In genomic region chrX:7088968-7089615, GRCh38 we compare ENCODE assay signal across 8 cellular contexts. TPM values are rescaled to one million over a fixed set of nuclear protein-coding genes. Genes with fewer than 3 reads are reported as not detected.
A peak's percentile ranks its signal among the peaks of the same experiment; 100 is the strongest.
DNase-seq lines count a peak whose midpoint lies in the region; ATAC-seq, FAIRE-seq and TF ChIP-seq lines count a peak whose summit lies in the region.

No MANE protein-coding gene starts in this region.

- no peak overlapping the region for H3K9ac ChIP-seq in GM23248
- no peak overlapping the region for H3K9ac ChIP-seq in kidney (ENCODE audit: low read length in 2 of 2)

- no peak for DNase-seq in GM18507 (ENCODE audit: extremely low spot score, insufficient read length, low read depth)
- DNase-seq in WTC11 (ENCODE audit: low spot score): peak; percentile 48
- DNase-seq in kidney epithelial cell (ENCODE audit: low read depth): no peak
- no peak for DNase-seq in islet precursor cell
- no peak for DNase-seq in dedifferentiated amniotic fluid mesenchymal stem cell (ENCODE audit: extremely low spot score)
- DNase-seq in GM23248: no peak
- DNase-seq in kidney: no peak

- in situ Hi-C loops in GM23248 (cut with MboI): no loop called here

- POLR2A ChIA-PET in WTC11 (lab: Charles Lee): interaction anchor here (0.6 kb wide), 1 partner anchor 1938 kb away, joined by 3 read pairs; no protein-coding TSS in a partner anchor

- no peaks in the 10 kb centered on the region for H3K79me2 ChIP-seq in GM23248 (ENCODE audit: insufficient read depth)

- no peaks in the 10 kb centered on the region for H3K9me3 ChIP-seq in GM23248 (ENCODE audit: low read depth)
- no peaks in the 10 kb centered on the region for H3K9me3 ChIP-seq in kidney (ENCODE audit: control insufficient read depth in 1 of 2, low read length in 2 of 2)

- no peak overlapping the region for H3K4me3 Mint-ChIP-seq in WTC11

- peaks cover 34% of the 10 kb centered on the region for H3K4me1 Mint-ChIP-seq in WTC11

- H3K27ac ChIP-seq in GM23248 (no peak overlapping the region), kidney (ENCODE audit: low read depth in 2 of 2, low read length in 2 of 2) (no peak overlapping the region)

- peak; percentile 78 for FAIRE-seq in GM18507 (lab: Jason Lieb, UNC)
- no peak for FAIRE-seq in kidney (lab: Jason Lieb, UNC)

- no peak overlapping the region for H3K4me3 ChIP-seq in kidney epithelial cell (ENCODE audit: low read depth, low read length)
- H3K4me3 ChIP-seq in GM23248: no peak overlapping the region
- H3K4me3 ChIP-seq in kidney (ENCODE audit: low read length in 2 of 2): no peak overlapping the region

- H2AFZ ChIP-seq in GM23248: no peak overlapping the region

- H3K27me3 Mint-ChIP-seq in WTC11 (ENCODE audit: low read depth): no peaks in the 10 kb centered on the region

- 72 to 77% methylated on average over 7 to 8 of the region's 8 CpGs for WGBS in GM23248 (ENCODE audit: low coverage in 1 of 2, low lambda C conversion rate in 2 of 2, missing lambda C conversion rate in 2 of 2), 2 experiments

- H3F3A ChIP-seq in GM23248 (ENCODE audit: insufficient read depth): no peaks in the 10 kb centered on the region; the same call in 1 of the 2 replicates

- no peaks in the 10 kb centered on the region for H3K36me3 Mint-ChIP-seq in WTC11

- H3K9me3 Mint-ChIP-seq in WTC11: no peaks in the 10 kb centered on the region

- no peaks in the 10 kb centered on the region for H3K27me3 ChIP-seq in kidney epithelial cell (ENCODE audit: control insufficient read depth, insufficient read depth, low read length)
- H3K27me3 ChIP-seq in GM23248 (replicated peaks; ENCODE audit: insufficient read depth): no peaks in the 10 kb centered on the region

- intact Hi-C loops in kidney (cut with DNase I): no loop called here

- CTCF ChIA-PET in WTC11 (lab: Charles Lee): no interaction called here

- H3K27ac Mint-ChIP-seq in WTC11: peak overlapping the region; percentile 78

- no peaks in the 10 kb centered on the region for H4K20me1 ChIP-seq in GM23248 (ENCODE audit: insufficient read depth)

- peaks cover 4% of the 10 kb centered on the region; the same call in 1 of the 2 replicates for H3K4me1 ChIP-seq in GM23248 (ENCODE audit: insufficient read depth)
- no peaks in the 10 kb centered on the region for H3K4me1 ChIP-seq in kidney (ENCODE audit: control insufficient read depth in 1 of 2, insufficient read depth in 1 of 2, low read depth in 1 of 2, low read length in 2 of 2)

- H3K4me2 ChIP-seq in GM23248 (ENCODE audit: unreplicated experiment): no peak overlapping the region

- TF ChIP-seq CTCF in WTC11 (IDR thresholded peaks at IDR 0.05) (no peak), kidney epithelial cell (IDR thresholded peaks at IDR 0.05; ENCODE audit: insufficient read depth, low read length, poor library complexity, severe bottlenecking) (peak; percentile 39), kidney (IDR thresholded peaks at IDR 0.05; ENCODE audit: borderline replicate concordance, extremely low read depth, insufficient read depth) (no peak)

- ATAC-seq in HG02678 (IDR thresholded peaks at IDR 0.05; ENCODE audit: unreplicated experiment) (peak; percentile 58), WTC11 (peak; percentile 79)

- H3K36me3 ChIP-seq in kidney epithelial cell (ENCODE audit: control insufficient read depth, insufficient read depth, low read length) (no peaks in the 10 kb centered on the region), GM23248 (ENCODE audit: low read depth) (no peaks in the 10 kb centered on the region), kidney (ENCODE audit: control insufficient read depth in 1 of 2, insufficient read depth in 2 of 2, low read length in 2 of 2) (no peaks in the 10 kb centered on the region)

- no peaks in the 10 kb centered on the region for H3K9me2 ChIP-seq in GM23248 (ENCODE audit: insufficient read depth)

TF ChIP-seq in WTC11, 78 proteins besides CTCF, POLR2A, EP300 and RAD21:
- TF ChIP-seq RORB (CRISPR knock-in tag; IDR thresholded peaks at IDR 0.05): no peak
- no peak for TF ChIP-seq HMGA2 (CRISPR knock-in tag; IDR thresholded peaks at IDR 0.05)
- TF ChIP-seq ZNF416 (CRISPR knock-in tag; IDR thresholded peaks at IDR 0.05): no peak
- TF ChIP-seq CBFB (CRISPR knock-in tag; IDR thresholded peaks at IDR 0.05; ENCODE audit: low read depth): no peak
- TF ChIP-seq FOXP1 (CRISPR knock-in tag; IDR thresholded peaks at IDR 0.05; ENCODE audit: borderline replicate concordance): no peak
- TF ChIP-seq EMX1 (CRISPR knock-in tag; IDR thresholded peaks at IDR 0.05): no peak
- no peak for TF ChIP-seq OVOL2 (CRISPR knock-in tag; IDR thresholded peaks at IDR 0.05; ENCODE audit: borderline replicate concordance)
- no peak for TF ChIP-seq ATF1 (CRISPR knock-in tag; IDR thresholded peaks at IDR 0.05)
- TF ChIP-seq ZNF281 (CRISPR knock-in tag; IDR thresholded peaks at IDR 0.05): no peak
- TF ChIP-seq TP53 (CRISPR knock-in tag; IDR thresholded peaks at IDR 0.05): no peak
- no peak for TF ChIP-seq JUN (CRISPR knock-in tag; IDR thresholded peaks at IDR 0.05)
- no peak for TF ChIP-seq CREM (CRISPR knock-in tag; IDR thresholded peaks at IDR 0.05)
- TF ChIP-seq PRDM15 (CRISPR knock-in tag; IDR thresholded peaks at IDR 0.05): no peak
- TF ChIP-seq ESRRA (CRISPR knock-in tag; IDR thresholded peaks at IDR 0.05; ENCODE audit: borderline replicate concordance): no peak
- no peak for TF ChIP-seq SOX15 (CRISPR knock-in tag; IDR thresholded peaks at IDR 0.05)
TF ChIP-seq in WTC11: peak in this region for 0.

RNA-seq across cellular contexts. Expression of gene STS, which starts 58.4 kb away (rescaled TPM):
- total RNA-seq in WTC11 (2021) (0.87 to 1.3 TPM (median 0.96 TPM) in 3 replicates), kidney epithelial cell (2.4 and 2.9 TPM in 2 replicates), kidney (13.4 TPM)
- total RNA-seq in GM23248 (2014; rRNA removed; shearing (Covaris generic)): 10.9 and 13.6 TPM in 2 replicates
- polyA plus RNA-seq in GM23248 (2016; fragmentation: Nextera tagmentation; extraction: Ambion mirVana) (10.6 and 11.3 TPM in 2 replicates), kidney (ENCODE audit: insufficient read depth, low read depth, low replicate concordance) (2.7 TPM)

RNA-seq across cellular contexts. Expression of gene PUDP, which starts 58.9 kb away (rescaled TPM):
- total RNA-seq in WTC11 (2021) (20.8 to 22.2 TPM (median 21.7 TPM) in 3 replicates), kidney epithelial cell (11.0 and 14.6 TPM in 2 replicates), kidney (31.0 TPM)
- total RNA-seq in GM23248 (2014; rRNA removed; shearing (Covaris generic)): 4.0 and 11.8 TPM in 2 replicates
- polyA plus RNA-seq in GM23248 (2016; fragmentation: Nextera tagmentation; extraction: Ambion mirVana) (11.6 and 12.7 TPM in 2 replicates), kidney (ENCODE audit: insufficient read depth, low read depth, low replicate concordance) (17.4 TPM)
